8 cellular contexts compared by ENCODE assay signal in the genomic region with DNA sequence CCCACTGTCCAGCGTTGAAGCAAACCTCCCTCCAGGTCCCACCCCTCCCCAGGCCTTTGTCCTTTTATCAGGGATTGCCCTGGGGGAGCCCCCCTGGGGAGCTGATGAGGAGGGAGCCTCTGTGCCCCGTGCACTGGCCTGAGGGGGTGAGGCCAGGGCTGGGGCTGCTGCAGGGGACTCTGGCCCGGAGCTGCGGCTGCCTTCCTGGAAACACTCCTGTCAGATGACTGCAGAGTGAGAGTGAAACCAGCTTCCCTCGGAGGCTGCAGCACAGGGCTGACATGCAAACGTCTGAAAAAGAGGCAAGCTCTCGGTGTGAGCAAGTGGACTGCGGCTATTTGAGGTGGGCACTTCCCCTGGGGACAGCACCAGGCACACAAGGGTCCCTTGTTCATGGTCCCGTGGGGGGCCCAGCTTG. TPM values are rescaled to one million over a fixed set of nuclear protein-coding genes. Genes with fewer than 3 reads are reported as not detected.
DNase-seq lines count a peak whose midpoint lies in the region; ATAC-seq lines count a peak whose summit lies in the region.

No MANE protein-coding gene starts in this region.

- DNase-seq in A172 (ENCODE audit: low spot score) (peak; percentile 74), fibroblast of peridontal ligament (ENCODE audit: extremely low read depth) (peak; percentile 37), occipital lobe (lab: John Stamatoyannopoulos, UW) (no peak), midbrain (lab: John Stamatoyannopoulos, UW) (no peak)
- peak; percentile 36 for DNase-seq in activated CD4-positive, alpha-beta T cell treated with anti-CD3 and anti-CD28 coated beads for 1 hour
- peak; percentile 48 to 51 for DNase-seq in stimulated activated CD4-positive, alpha-beta T cell treated with anti-CD3 and anti-CD28 coated beads, Interleukin-4, amount 100 ng/mL, for 48 hours (ENCODE audit: low read depth in 2 of 2)

- ATAC-seq in GM21529 (IDR thresholded peaks at IDR 0.05; ENCODE audit: unreplicated experiment): peak; percentile 35
- no peak for ATAC-seq in GM19328 (IDR thresholded peaks at IDR 0.05; ENCODE audit: unreplicated experiment)

RNA-seq across cellular contexts. Expression of a gene that starts 4.6 kb away (rescaled TPM):
- total RNA-seq in A172 (2014; rRNA removed; shearing (Covaris generic)): 20.9 and 28.4 TPM in 2 replicates
- 8.9 TPM for total RNA-seq in occipital lobe

RNA-seq across cellular contexts. Expression of a gene that starts 15.6 kb away (rescaled TPM):
- 882 and 886 TPM in 2 replicates for total RNA-seq in A172 (2014; rRNA removed; shearing (Covaris generic))
- total RNA-seq in occipital lobe: 96.2 TPM

RNA-seq across cellular contexts. Expression of a gene that starts 29.6 kb away (rescaled TPM):
- total RNA-seq in A172 (2014; rRNA removed; shearing (Covaris generic)): 7.3 and 8.0 TPM in 2 replicates
- total RNA-seq in occipital lobe: 2.5 TPM

RNA-seq across cellular contexts. Expression of a gene that starts 32.5 kb away (rescaled TPM):
- 119 and 151 TPM in 2 replicates for total RNA-seq in A172 (2014; rRNA removed; shearing (Covaris generic))
- 76.9 TPM for total RNA-seq in occipital lobe

RNA-seq across cellular contexts. Expression of a gene that starts 39.4 kb away (rescaled TPM):
- 1.8 and 2.1 TPM in 2 replicates for total RNA-seq in A172 (2014; rRNA removed; shearing (Covaris generic))
- 0.94 TPM for total RNA-seq in occipital lobe

Comparison
In these comparisons a context has a peak if more than half of its experiments do, and no peak if none do; other contexts are left out.
1. DNase-seq: peak in A172 (single experiment), activated CD4-positive, alpha-beta T cell treated with anti-CD3 and anti-CD28 coated beads for 1 hour (single experiment), fibroblast of peridontal ligament (single experiment) and stimulated activated CD4-positive, alpha-beta T cell treated with anti-CD3 and anti-CD28 coated beads, Interleukin-4, amount 100 ng/mL, for 48 hours (2 of 2); none in occipital lobe (single experiment) and midbrain (single experiment).